25 cellular contexts compared by ENCODE assay signal in the genomic region with DNA sequence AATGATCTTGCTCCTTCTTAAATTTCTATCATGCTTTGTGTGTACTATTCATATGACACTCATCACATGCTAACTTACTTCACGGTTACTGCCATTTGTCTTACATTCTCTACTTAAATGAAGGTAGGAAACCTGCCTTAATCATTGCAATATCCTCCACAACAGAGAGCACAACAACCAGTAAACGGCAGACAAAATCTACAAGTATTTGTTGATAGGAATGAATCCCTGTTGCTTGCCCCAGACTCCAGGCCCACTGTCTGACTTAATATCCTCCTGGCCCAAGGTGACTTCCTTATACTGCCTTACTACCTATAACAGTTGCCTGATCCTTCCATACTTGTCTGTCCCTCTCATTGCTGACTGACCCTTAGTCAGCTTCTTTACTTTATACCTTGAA. TPM values are rescaled to one million over a fixed set of nuclear protein-coding genes. Genes with fewer than 3 reads are reported as not detected.
DNase-seq lines count a peak whose midpoint lies in the region; TF ChIP-seq lines count a peak whose summit lies in the region.
"Had no signal": no experiment of that assay in that cellular context is flagged by ENCODE, and none has a peak within 500 bp of the region (broad histone marks: within the 10 kb centered on the region; RNA-seq: fewer than 3 reads in every experiment).

No MANE protein-coding gene starts in this region.

- no peak for DNase-seq in H9
- peak; percentile 30 for DNase-seq in mesendoderm
- no peak for DNase-seq in NCI-H2171 (lab: John Stamatoyannopoulos, UW)
- DNase-seq in NCI-H1417 (lab: John Stamatoyannopoulos, UW): no peak
- no peak for DNase-seq in HAP-1 (ENCODE audit: low spot score in 2 of 2)
- no peak for DNase-seq in GM13976 (ENCODE audit: low spot score)
- DNase-seq: activated CD4-positive, CD25-positive, alpha-beta regulatory T cell treated with anti-CD3 and anti-CD28 coated beads, Interleukin-2, amount 50 U/mL, for 72 hours; activated CD8-positive, alpha-beta memory T cell treated with anti-CD3 and anti-CD28 coated beads, Interleukin-2, amount 10 ng/mL, durations not matched to agents 7 days and 5 days; activated effector memory CD4-positive, alpha-beta T cell treated with Interleukin-2 at 50 U/mL for 16 hours; COR-L47; effector memory CD4-positive, alpha-beta T cell; EL; heart left ventricle; lower lobe of right lung; NCI-H1092; NCI-H2081 treated with DMSO at 0.1 percent for 48 hours; OCI-M1; stimulated activated CD4-positive, alpha-beta T cell treated with anti-CD3 and anti-CD28 coated beads, Interleukin-2, amount 100 ng/mL, for 48 hours; T1000 had no signal

- H3K27me3 Mint-ChIP-seq in H9 (ENCODE audit: low read depth): no peaks in the 10 kb centered on the region
- H3K27me3 Mint-ChIP-seq: activated CD8-positive, alpha-beta memory T cell treated with anti-CD3 and anti-CD28 coated beads, Interleukin-2, amount 10 ng/mL, durations not matched to agents 7 days and 5 days; central memory CD8-positive, alpha-beta T cell had no signal

- no peak overlapping the region for H2BK5ac ChIP-seq in H9 (ENCODE audit: insufficient read length, low read length)
- H2BK5ac ChIP-seq in mesendoderm (ENCODE audit: low read length): no peak overlapping the region

- H4K91ac ChIP-seq in H9 (ENCODE audit: insufficient read length, low read depth, low read length): no peak overlapping the region

- H3K4me1 ChIP-seq in BLaER1: peaks cover 59% of the 10 kb centered on the region
- 0 out of 2 replicates have a peak, but pooled peaks cover 3% of the 10 kb centered on the region for H3K4me1 ChIP-seq in H9 (ENCODE audit: insufficient read depth, low read length)
- peaks cover 21% of the 10 kb centered on the region for H3K4me1 ChIP-seq in mesendoderm (ENCODE audit: control insufficient read depth, low read depth, low read length)
- peaks cover 39% of the 10 kb centered on the region for H3K4me1 ChIP-seq in HAP-1

- H3K23me2 ChIP-seq in H9 (ENCODE audit: insufficient read length, low read depth, low read length, poor library complexity, severe bottlenecking): peaks cover 12% of the 10 kb centered on the region

- H3K27ac ChIP-seq in BLaER1: no peak overlapping the region
- no peak overlapping the region for H3K27ac ChIP-seq in H9 (ENCODE audit: insufficient read length, low read depth, low read length)
- H3K27ac ChIP-seq in VCaP: peak overlapping the region; percentile 97
- no peak overlapping the region for H3K27ac ChIP-seq in mesendoderm (ENCODE audit: low read depth, low read length)
- H3K27ac ChIP-seq: parathyroid adenoma, SJSA1 had no signal

- TF ChIP-seq CTCF in H9 (conservative IDR thresholded peaks at IDR 0.05): no peak
- TF ChIP-seq CTCF in VCaP (conservative IDR thresholded peaks at IDR 0.05): no peak
- no peak for TF ChIP-seq CTCF in GM13976 (IDR thresholded peaks at IDR 0.05; ENCODE audit: borderline replicate concordance, control extremely low read depth, extremely low read depth, insufficient read depth, missing control alignments)

- H2BK12ac ChIP-seq in H9 (ENCODE audit: insufficient read length, low read depth, low read length): no peak overlapping the region

- H3K18ac ChIP-seq in H9 (ENCODE audit: insufficient read length, low read depth, low read length) (no peak overlapping the region), mesendoderm (ENCODE audit: low read length) (no peak overlapping the region)

- no peak overlapping the region for H2AFZ ChIP-seq in H9 (ENCODE audit: low read length)
- H2AFZ ChIP-seq: parathyroid adenoma had no signal

- no peak overlapping the region for H3K27ac Mint-ChIP-seq in H9
- H3K27ac Mint-ChIP-seq: activated CD8-positive, alpha-beta memory T cell treated with anti-CD3 and anti-CD28 coated beads, Interleukin-2, amount 10 ng/mL, durations not matched to agents 7 days and 5 days had no signal

- no peak overlapping the region for H3K23ac ChIP-seq in H9 (ENCODE audit: insufficient read length, low read depth, low read length)
- peak overlapping the region; percentile 30 for H3K23ac ChIP-seq in mesendoderm (ENCODE audit: low read length)

- no CpG with 5 or more reads among the region's 2 CpGs for WGBS in H9 (ENCODE audit: extremely low coverage, insufficient read length, low lambda C conversion rate)
- no CpG with 5 or more reads among the region's 2 CpGs for WGBS in mesendoderm (ENCODE audit: extremely low coverage, insufficient coverage, low lambda C conversion rate)

- H3K4me2 ChIP-seq in BLaER1 (peak overlapping the region; percentile 84), H9 (ENCODE audit: insufficient read depth, insufficient read length, low read length) (no peak overlapping the region), mesendoderm (ENCODE audit: low read length) (no peak overlapping the region)

- peaks cover 54% of the 10 kb centered on the region for H3K79me2 ChIP-seq in H9 (ENCODE audit: insufficient read depth, low read length)
- peaks cover 66% of the 10 kb centered on the region for H3K79me2 ChIP-seq in mesendoderm (ENCODE audit: control insufficient read depth, insufficient read depth, low read length)

- H3K4ac ChIP-seq in H9 (ENCODE audit: low read depth, low read length): no peak overlapping the region
- H3K4ac ChIP-seq in mesendoderm (ENCODE audit: low read depth, low read length): no peak overlapping the region

- H3K79me1 ChIP-seq in H9 (ENCODE audit: insufficient read depth, low read depth, low read length, poor library complexity, severe bottlenecking) (no peaks in the 10 kb centered on the region), mesendoderm (ENCODE audit: low read length) (peaks cover 8% of the 10 kb centered on the region)

- in situ Hi-C loops in HAP-1 (cut with MboI; ENCODE audit: low sequenced_read_pairs): no loop called here
- in situ Hi-C loops in GM13976 (cut with MboI; ENCODE audit: low sequenced_read_pairs, unreplicated experiment): no loop called here

- no peak overlapping the region for H3T11ph ChIP-seq in H9 (ENCODE audit: low read length)

- H3K27me3 ChIP-seq in BLaER1: no peaks in the 10 kb centered on the region
- no peaks in the 10 kb centered on the region for H3K27me3 ChIP-seq in H9 (ENCODE audit: insufficient read depth, low read length)
- H3K27me3 ChIP-seq in mesendoderm (ENCODE audit: insufficient read depth, low read length, poor library complexity): no peaks in the 10 kb centered on the region
- H3K27me3 ChIP-seq in HAP-1 (ENCODE audit: low read depth): no peaks in the 10 kb centered on the region
- H3K27me3 ChIP-seq: heart left ventricle, SJSA1, vagina had no signal

- peaks cover 0 to 3% of the 10 kb centered on the region in 2 experiments; a peak in 1 of 5 replicates for H3K9me3 Mint-ChIP-seq in H9
- H3K9me3 Mint-ChIP-seq: central memory CD8-positive, alpha-beta T cell had no signal

- no peak overlapping the region for H3K14ac ChIP-seq in H9 (ENCODE audit: insufficient read depth, low read length)

- H3K36me3 ChIP-seq in BLaER1: peaks cover 23% of the 10 kb centered on the region; the same call in 1 of the 2 replicates
- H3K36me3 ChIP-seq in mesendoderm (ENCODE audit: control insufficient read depth, insufficient read depth, low read length): no peaks in the 10 kb centered on the region
- H3K36me3 ChIP-seq in HAP-1 (replicated peaks): peaks cover 8% of the 10 kb centered on the region
- H3K36me3 ChIP-seq: lower lobe of right lung, vagina had no signal

- H3K56ac ChIP-seq in H9 (ENCODE audit: insufficient read length, low read depth, low read length): no peak overlapping the region
- H3K56ac ChIP-seq in mesendoderm (ENCODE audit: low read length): no peak overlapping the region

- no peak overlapping the region for H3K4me3 Mint-ChIP-seq in H9
- H3K4me3 Mint-ChIP-seq: activated CD8-positive, alpha-beta memory T cell treated with anti-CD3 and anti-CD28 coated beads, Interleukin-2, amount 10 ng/mL, durations not matched to agents 7 days and 5 days had no signal

- no peak overlapping the region for H2BK20ac ChIP-seq in H9 (ENCODE audit: low read depth, low read length, poor library complexity, severe bottlenecking)

- H3K9ac ChIP-seq in BLaER1 (no peak overlapping the region), H9 (ENCODE audit: extremely low read depth, insufficient read length, low read length) (peak overlapping the region; percentile 8), mesendoderm (ENCODE audit: low read length) (peak overlapping the region; percentile 34)
- H3K9ac ChIP-seq: parathyroid adenoma had no signal

- peaks cover 15% of the 10 kb centered on the region in 2 experiments for H3K4me1 Mint-ChIP-seq in H9

- H4K8ac ChIP-seq in H9 (replicated peaks; ENCODE audit: insufficient read length, low read depth, low read length): no peak overlapping the region
- H4K8ac ChIP-seq in mesendoderm (ENCODE audit: low read depth, low read length): no peak overlapping the region

- H2AK5ac ChIP-seq in H9 (ENCODE audit: insufficient read length, low read length) (no peak overlapping the region), mesendoderm (ENCODE audit: low read length) (no peak overlapping the region)

- H2BK15ac ChIP-seq in H9 (ENCODE audit: low read depth, low read length): no peak overlapping the region
- no peak overlapping the region for H2BK15ac ChIP-seq in mesendoderm (replicated peaks; ENCODE audit: low read depth)

- H2BK120ac ChIP-seq in H9 (ENCODE audit: low read depth, low read length, poor library complexity, severe bottlenecking) (no peak overlapping the region), mesendoderm (ENCODE audit: low read depth, low read length) (no peak overlapping the region)

- H3K9me3 ChIP-seq in BLaER1 (no peaks in the 10 kb centered on the region), H9 (ENCODE audit: control insufficient read depth, low read depth, low read length) (no peaks in the 10 kb centered on the region), HAP-1 (no peaks in the 10 kb centered on the region)
- H3K9me3 ChIP-seq: heart left ventricle, lower lobe of right lung, SJSA1, vagina had no signal

- H4K5ac ChIP-seq in H9 (ENCODE audit: insufficient read length, low read depth, low read length): no peak overlapping the region
- H4K5ac ChIP-seq in mesendoderm (ENCODE audit: low read length): no peak overlapping the region

- H3K4me3 ChIP-seq in BLaER1 (no peak overlapping the region), mesendoderm (ENCODE audit: low read length) (no peak overlapping the region), HAP-1 (no peak overlapping the region)
- H3K4me3 ChIP-seq: lower lobe of right lung, SJSA1, vagina had no signal

- peaks cover 72% of the 10 kb centered on the region for H4K20me1 ChIP-seq in BLaER1
- no peaks in the 10 kb centered on the region for H4K20me1 ChIP-seq in H9 (ENCODE audit: control insufficient read depth, insufficient read depth, insufficient read length)

- peaks cover 0 to 5% (median 2%) of the 10 kb centered on the region in 3 experiments; a peak in 2 of 7 replicates for H3K36me3 Mint-ChIP-seq in H9 (ENCODE audit: insufficient read depth in 1 of 3, low read depth in 3 of 3)

RNA-seq across cellular contexts. Expression of a gene that starts 3.5 kb away (rescaled TPM):
- total RNA-seq in H9 (2021): 71.8 and 74.2 TPM in 2 replicates
- polyA plus RNA-seq in mesendoderm (2013, experiment 1 of 2): 42.4 TPM
- 42.0 TPM for polyA plus RNA-seq in mesendoderm (2013, experiment 2 of 2)
